Comparison of ENCODE assay signal across 35 cellular contexts in the genomic region with DNA sequence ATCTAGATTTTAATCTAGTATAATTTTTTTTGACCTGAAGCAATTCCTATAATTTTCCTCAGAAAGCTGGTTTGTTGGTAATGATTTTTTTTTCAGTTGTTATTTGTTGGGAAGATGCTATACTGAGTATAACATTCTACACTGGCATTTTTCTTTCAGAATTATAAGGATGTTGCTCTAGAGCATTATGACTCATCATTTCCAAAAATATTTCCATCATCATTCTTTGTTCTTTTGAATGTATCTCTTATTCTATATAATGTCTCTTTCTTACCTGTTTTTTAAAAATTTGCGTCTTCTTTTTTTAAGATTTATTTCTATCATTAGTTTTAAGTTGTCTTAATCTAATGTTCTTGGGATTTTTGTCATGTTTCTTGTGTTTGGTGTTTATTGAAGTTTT.
"Had no signal": no experiment of that assay in that cellular context is flagged by ENCODE, and none has a peak within 500 bp of the region (broad histone marks: within the 10 kb centered on the region; RNA-seq: fewer than 3 reads in every experiment).

No MANE protein-coding gene starts in this region.

- H3K4me1 ChIP-seq: ascending aorta had no signal

- H3K27me3 ChIP-seq: ascending aorta, cardiac muscle cell had no signal

- H3K4me1 Mint-ChIP-seq: activated B cell treated with CpG ODN at 0.5 μM for 24 hours; activated CD4-positive, alpha-beta memory T cell treated with anti-CD3 and anti-CD28 coated beads, Interleukin-2, amount 10 ng/mL, durations not matched to agents 7 days and 5 days; activated CD4-positive, alpha-beta T cell treated with anti-CD3 and anti-CD28 coated beads, Interleukin-2, amount 10 ng/mL, durations not matched to agents 7 days and 5 days; activated CD8-positive, alpha-beta memory T cell treated with anti-CD3 and anti-CD28 coated beads, Interleukin-2, amount 10 ng/mL, durations not matched to agents 7 days and 5 days; activated naive CD4-positive, alpha-beta T cell treated with anti-CD3 and anti-CD28 coated beads, Interleukin-2, amount 10 ng/mL, durations not matched to agents 7 days and 5 days; activated naive CD4-positive, alpha-beta T cell treated with anti-CD3 and anti-CD28 coated beads, Interleukin-2, amount 50 U/mL, for 24 hours; activated naive CD8-positive, alpha-beta T cell treated with anti-CD3 and anti-CD28 coated beads, Interleukin-2, amount 10 ng/mL, durations not matched to agents 7 days and 5 days; activated naive CD8-positive, alpha-beta T cell treated with anti-CD3 and anti-CD28 coated beads, Interleukin-2, amount 50 U/mL, for 24 hours; brain had no signal

- H3K4me3 ChIP-seq: ascending aorta, cardiac muscle cell had no signal

- DNase-seq: activated B cell treated with CpG ODN at 0.5 μM for 24 hours; activated CD4-positive, alpha-beta memory T cell treated with anti-CD3 and anti-CD28 coated beads, Interleukin-2, amount 10 ng/mL, durations not matched to agents 7 days and 5 days; activated CD4-positive, alpha-beta T cell treated with anti-CD3 and anti-CD28 coated beads for 48 hours; activated CD4-positive, alpha-beta T cell treated with anti-CD3 and anti-CD28 coated beads, Interleukin-2, amount 10 ng/mL, durations not matched to agents 7 days and 5 days; activated CD4-positive, alpha-beta T cell treated with anti-CD3 and anti-CD28 coated beads, Interleukin-2, amount 50 U/mL, for 48 hours; activated CD4-positive, CD25-positive, alpha-beta regulatory T cell treated with anti-CD3 and anti-CD28 coated beads, Interleukin-2, amount 50 U/mL, for 72 hours; activated CD8-positive, alpha-beta memory T cell treated with anti-CD3 and anti-CD28 coated beads for 24 hours; activated CD8-positive, alpha-beta memory T cell treated with anti-CD3 and anti-CD28 coated beads, Interleukin-2, amount 10 ng/mL, durations not matched to agents 7 days and 5 days; activated CD8-positive, alpha-beta memory T cell treated with anti-CD3 and anti-CD28 coated beads, Interleukin-2, amount 50 U/mL, for 48 hours; activated CD8-positive, alpha-beta T cell treated with anti-CD3 and anti-CD28 coated beads, Interleukin-2, amount 10 ng/mL, durations not matched to agents 7 days and 5 days; activated effector memory CD4-positive, alpha-beta T cell treated with Interleukin-2 at 50 U/mL for 16 hours; activated gamma-delta T cell; activated naive CD4-positive, alpha-beta T cell treated with anti-CD3 and anti-CD28 coated beads, Interleukin-2, amount 10 ng/mL, durations not matched to agents 7 days and 5 days; activated naive CD4-positive, alpha-beta T cell treated with Interleukin-2 at 50 U/mL for 16 hours; activated naive CD8-positive, alpha-beta T cell treated with anti-CD3 and anti-CD28 coated beads, Interleukin-2, amount 10 ng/mL, durations not matched to agents 7 days and 5 days; activated naive CD8-positive, alpha-beta T cell treated with anti-CD3 and anti-CD28 coated beads, Interleukin-2, amount 50 U/mL, for 24 hours; activated T-cell treated with anti-CD3 and anti-CD28 coated beads, Interleukin-2, amount 50 U/mL, for 24 hours; activated T-cell treated with anti-CD3 and anti-CD28 coated beads, Interleukin-2, amount 50 U/mL, for 48 hours; amygdala; anterior cingulate cortex; central memory CD4-positive, alpha-beta T cell; T-helper 1 cell; T-helper 2 cell; T-helper 9 cell had no signal

- ATAC-seq: activated CD8-positive, alpha-beta memory T cell treated with anti-CD3 and anti-CD28 coated beads, Interleukin-2, amount 10 ng/mL, durations not matched to agents 7 days and 5 days; activated CD8-positive, alpha-beta T cell treated with anti-CD3 and anti-CD28 coated beads, Interleukin-2, amount 10 ng/mL, durations not matched to agents 7 days and 5 days; activated naive CD8-positive, alpha-beta T cell treated with anti-CD3 and anti-CD28 coated beads, Interleukin-2, amount 50 U/mL, for 24 hours had no signal

- H3K9me3 ChIP-seq: ascending aorta had no signal

- H3K27me3 Mint-ChIP-seq: activated B cell treated with CpG ODN at 0.5 μM for 24 hours; activated CD4-positive, alpha-beta memory T cell treated with anti-CD3 and anti-CD28 coated beads, Interleukin-2, amount 10 ng/mL, durations not matched to agents 7 days and 5 days; activated CD4-positive, alpha-beta T cell treated with anti-CD3 and anti-CD28 coated beads, Interleukin-2, amount 10 ng/mL, durations not matched to agents 7 days and 5 days; activated CD8-positive, alpha-beta memory T cell treated with anti-CD3 and anti-CD28 coated beads, Interleukin-2, amount 10 ng/mL, durations not matched to agents 7 days and 5 days; activated naive CD4-positive, alpha-beta T cell treated with anti-CD3 and anti-CD28 coated beads, Interleukin-2, amount 10 ng/mL, durations not matched to agents 7 days and 5 days; activated naive CD4-positive, alpha-beta T cell treated with anti-CD3 and anti-CD28 coated beads, Interleukin-2, amount 50 U/mL, for 24 hours; activated naive CD8-positive, alpha-beta T cell; activated naive CD8-positive, alpha-beta T cell treated with anti-CD3 and anti-CD28 coated beads, Interleukin-2, amount 10 ng/mL, durations not matched to agents 7 days and 5 days; activated naive CD8-positive, alpha-beta T cell treated with anti-CD3 and anti-CD28 coated beads, Interleukin-2, amount 50 U/mL, for 24 hours; activated T-cell treated with anti-CD3 and anti-CD28 coated beads, Interleukin-2, amount 50 U/mL, for 24 hours; brain had no signal

- H3K27ac ChIP-seq: ascending aorta, cardiac muscle cell, VCaP had no signal

- H3K4me3 Mint-ChIP-seq: activated B cell treated with CpG ODN at 0.5 μM for 24 hours; activated CD4-positive, alpha-beta memory T cell treated with anti-CD3 and anti-CD28 coated beads, Interleukin-2, amount 10 ng/mL, durations not matched to agents 7 days and 5 days; activated CD4-positive, alpha-beta T cell treated with anti-CD3 and anti-CD28 coated beads, Interleukin-2, amount 10 ng/mL, durations not matched to agents 7 days and 5 days; activated CD8-positive, alpha-beta memory T cell treated with anti-CD3 and anti-CD28 coated beads, Interleukin-2, amount 10 ng/mL, durations not matched to agents 7 days and 5 days; activated CD8-positive, alpha-beta T cell treated with anti-CD3 and anti-CD28 coated beads, Interleukin-2, amount 10 ng/mL, durations not matched to agents 7 days and 5 days; activated naive CD4-positive, alpha-beta T cell treated with anti-CD3 and anti-CD28 coated beads, Interleukin-2, amount 10 ng/mL, durations not matched to agents 7 days and 5 days; activated naive CD4-positive, alpha-beta T cell treated with anti-CD3 and anti-CD28 coated beads, Interleukin-2, amount 50 U/mL, for 24 hours; activated naive CD8-positive, alpha-beta T cell; activated naive CD8-positive, alpha-beta T cell treated with anti-CD3 and anti-CD28 coated beads, Interleukin-2, amount 10 ng/mL, durations not matched to agents 7 days and 5 days; activated naive CD8-positive, alpha-beta T cell treated with anti-CD3 and anti-CD28 coated beads, Interleukin-2, amount 50 U/mL, for 24 hours; activated T-cell treated with anti-CD3 and anti-CD28 coated beads, Interleukin-2, amount 50 U/mL, for 24 hours; brain; T-helper 1 cell treated with Interleukin-12 subunit alpha and Interleukin-12 subunit beta and Interleukin-4 antibody, amounts not matched to agents 30 μg/mL and 1 μg/mL, for 36 hours; T-helper 2 cell treated with Interferon-gamma antibody and Interleukin-4, amounts not matched to agents 5 μg/mL and 100 μg/mL, for 36 hours had no signal

- FAIRE-seq: bronchial epithelial cell, TTC549 had no signal

- H3K36me3 Mint-ChIP-seq: activated CD8-positive, alpha-beta memory T cell treated with anti-CD3 and anti-CD28 coated beads, Interleukin-2, amount 10 ng/mL, durations not matched to agents 7 days and 5 days; activated naive CD4-positive, alpha-beta T cell treated with anti-CD3 and anti-CD28 coated beads, Interleukin-2, amount 10 ng/mL, durations not matched to agents 7 days and 5 days; activated naive CD4-positive, alpha-beta T cell treated with anti-CD3 and anti-CD28 coated beads, Interleukin-2, amount 50 U/mL, for 24 hours; activated naive CD8-positive, alpha-beta T cell; activated naive CD8-positive, alpha-beta T cell treated with anti-CD3 and anti-CD28 coated beads, Interleukin-2, amount 10 ng/mL, durations not matched to agents 7 days and 5 days; brain had no signal

- H3K36me3 ChIP-seq: ascending aorta, cardiac muscle cell had no signal

- H3K27ac Mint-ChIP-seq: activated B cell treated with CpG ODN at 0.5 μM for 24 hours; activated CD4-positive, alpha-beta memory T cell treated with anti-CD3 and anti-CD28 coated beads, Interleukin-2, amount 10 ng/mL, durations not matched to agents 7 days and 5 days; activated CD4-positive, alpha-beta T cell treated with anti-CD3 and anti-CD28 coated beads, Interleukin-2, amount 10 ng/mL, durations not matched to agents 7 days and 5 days; activated CD8-positive, alpha-beta memory T cell treated with anti-CD3 and anti-CD28 coated beads, Interleukin-2, amount 10 ng/mL, durations not matched to agents 7 days and 5 days; activated CD8-positive, alpha-beta T cell treated with anti-CD3 and anti-CD28 coated beads, Interleukin-2, amount 10 ng/mL, durations not matched to agents 7 days and 5 days; activated naive CD4-positive, alpha-beta T cell treated with anti-CD3 and anti-CD28 coated beads, Interleukin-2, amount 10 ng/mL, durations not matched to agents 7 days and 5 days; activated naive CD4-positive, alpha-beta T cell treated with anti-CD3 and anti-CD28 coated beads, Interleukin-2, amount 50 U/mL, for 24 hours; activated naive CD8-positive, alpha-beta T cell; activated naive CD8-positive, alpha-beta T cell treated with anti-CD3 and anti-CD28 coated beads, Interleukin-2, amount 10 ng/mL, durations not matched to agents 7 days and 5 days; activated naive CD8-positive, alpha-beta T cell treated with anti-CD3 and anti-CD28 coated beads, Interleukin-2, amount 50 U/mL, for 24 hours; activated T-cell treated with anti-CD3 and anti-CD28 coated beads, Interleukin-2, amount 50 U/mL, for 24 hours; activated T-helper 2 cell treated with anti-CD3 and anti-CD28 coated beads, Interferon-gamma antibody, Interleukin-2, Interleukin-4, amounts not matched to agents 10 μg/mL and 5 μg/mL and 100 μg/mL, durations not matched to agents 14 hours and 24 hours and 36 hours; brain; T-helper 1 cell treated with Interleukin-12 subunit alpha and Interleukin-12 subunit beta and Interleukin-4 antibody, amounts not matched to agents 30 μg/mL and 1 μg/mL, for 36 hours; T-helper 2 cell treated with Interferon-gamma antibody and Interleukin-4, amounts not matched to agents 5 μg/mL and 100 μg/mL, for 36 hours had no signal
